Comparison of ENCODE assay signal across 1 cellular context in genomic region chr11:83284501-83285051, GRCh38.
TF ChIP-seq lines count a peak whose summit lies in the region.

No MANE protein-coding gene starts in this region.

TF ChIP-seq in HepG2, 621 proteins besides CTCF, POLR2A, EP300 and RAD21 (continued from another document and continues in another):
- TF ChIP-seq ZGPAT (CRISPR knock-in tag; IDR thresholded peaks at IDR 0.05) (peak; percentile 52; the same call in 1 of the 2 replicates), MED13 (CRISPR knock-in tag; IDR thresholded peaks at IDR 0.05) (no peak), SP2 (CRISPR knock-in tag; IDR thresholded peaks at IDR 0.05) (no peak), CAMTA2 (CRISPR knock-in tag; IDR thresholded peaks at IDR 0.05; ENCODE audit: borderline replicate concordance) (no peak), STAT6 (CRISPR knock-in tag; IDR thresholded peaks at IDR 0.05; ENCODE audit: borderline replicate concordance) (no peak), ZSCAN25 (CRISPR knock-in tag; IDR thresholded peaks at IDR 0.05) (no peak), POLR2AphosphoS2 (IDR thresholded peaks at IDR 0.05; ENCODE audit: low read depth, low read length) (no peak), KLF6 (CRISPR knock-in tag; IDR thresholded peaks at IDR 0.05) (no peak), ZFP41 (CRISPR knock-in tag; IDR thresholded peaks at IDR 0.05; ENCODE audit: borderline replicate concordance) (no peak), FOXP1 (IDR thresholded peaks at IDR 0.05) (no peak; the same call in 1 of the 2 replicates), FOXP1 (CRISPR knock-in tag; IDR thresholded peaks at IDR 0.05) (peak; percentile 76), SRY (CRISPR knock-in tag; IDR thresholded peaks at IDR 0.05) (no peak), KDM4B (CRISPR knock-in tag; IDR thresholded peaks at IDR 0.05) (no peak), NCOA1 (CRISPR knock-in tag; IDR thresholded peaks at IDR 0.05) (no peak), ZNF704 (CRISPR knock-in tag; IDR thresholded peaks at IDR 0.05; ENCODE audit: borderline replicate concordance) (no peak), TBX3 (IDR thresholded peaks at IDR 0.05; ENCODE audit: borderline replicate concordance) (peak; percentile 56; the same call in 1 of the 2 replicates), RERE (CRISPR knock-in tag; IDR thresholded peaks at IDR 0.05; ENCODE audit: low read depth) (peak; percentile 29; the same call in 1 of the 2 replicates), ZNF570 (CRISPR knock-in tag; IDR thresholded peaks at IDR 0.05; ENCODE audit: borderline replicate concordance) (no peak), XBP1 (CRISPR knock-in tag; IDR thresholded peaks at IDR 0.05) (no peak), GFI1 (CRISPR knock-in tag; IDR thresholded peaks at IDR 0.05; ENCODE audit: borderline replicate concordance) (peak; percentile 97), TRIM24 (CRISPR knock-in tag; IDR thresholded peaks at IDR 0.05) (no peak), NFKB2 (CRISPR knock-in tag; IDR thresholded peaks at IDR 0.05; ENCODE audit: borderline replicate concordance) (no peak), HMG20A (CRISPR knock-in tag; IDR thresholded peaks at IDR 0.05; ENCODE audit: borderline replicate concordance) (peak; percentile 90; the same call in 1 of the 2 replicates), ZNF382 (CRISPR knock-in tag; IDR thresholded peaks at IDR 0.05; ENCODE audit: borderline replicate concordance) (no peak), HIVEP1 (CRISPR knock-in tag; IDR thresholded peaks at IDR 0.05) (no peak), PCBP1 (IDR thresholded peaks at IDR 0.05; ENCODE audit: borderline replicate concordance, low read depth, low read length) (no peak), FOXO4 (CRISPR knock-in tag; conservative IDR thresholded peaks at IDR 0.05) (no peak), BRD4 (CRISPR knock-in tag; IDR thresholded peaks at IDR 0.05) (no peak), HNRNPH1 (optimal IDR thresholded peaks at IDR 0.05; ENCODE audit: low read depth, low read length) (no peak), MIXL1 (CRISPR knock-in tag; IDR thresholded peaks at IDR 0.05) (peak; percentile 33; the same call in 1 of the 2 replicates), ZNF616 (CRISPR knock-in tag; IDR thresholded peaks at IDR 0.05; ENCODE audit: low read depth) (no peak), ZNF816 (CRISPR knock-in tag; IDR thresholded peaks at IDR 0.05; ENCODE audit: borderline replicate concordance) (no peak), ZBTB14 (CRISPR knock-in tag; IDR thresholded peaks at IDR 0.05) (no peak), NCOR1 (IDR thresholded peaks at IDR 0.05; ENCODE audit: borderline replicate concordance, low read length) (peak; percentile 77; the same call in 1 of the 2 replicates), MEIS1 (CRISPR knock-in tag; IDR thresholded peaks at IDR 0.05; ENCODE audit: borderline replicate concordance) (no peak), ZNF234 (CRISPR knock-in tag; conservative IDR thresholded peaks at IDR 0.05) (no peak), ZNF75D (CRISPR knock-in tag; IDR thresholded peaks at IDR 0.05; ENCODE audit: borderline replicate concordance) (no peak), ZBTB8A (CRISPR knock-in tag; IDR thresholded peaks at IDR 0.05; ENCODE audit: borderline replicate concordance, low read depth) (no peak), ZKSCAN5 (CRISPR knock-in tag; IDR thresholded peaks at IDR 0.05) (no peak), ZNF577 (CRISPR knock-in tag; IDR thresholded peaks at IDR 0.05; ENCODE audit: borderline replicate concordance, low read depth) (no peak), ZNF740 (CRISPR knock-in tag; IDR thresholded peaks at IDR 0.05) (no peak), MTF2 (CRISPR knock-in tag; IDR thresholded peaks at IDR 0.05; ENCODE audit: borderline replicate concordance) (no peak), THRA (CRISPR knock-in tag; IDR thresholded peaks at IDR 0.05; ENCODE audit: borderline replicate concordance) (no peak), JUNB (CRISPR knock-in tag; IDR thresholded peaks at IDR 0.05; ENCODE audit: borderline replicate concordance) (no peak), IRF1 (CRISPR knock-in tag; IDR thresholded peaks at IDR 0.05; ENCODE audit: low read depth) (no peak), KLF16 (CRISPR knock-in tag; IDR thresholded peaks at IDR 0.05) (0 out of 4 replicates have a peak, but pooled peaks of 1 of the 2 experiments have one; percentile 50), FOSL1 (CRISPR knock-in tag; IDR thresholded peaks at IDR 0.05; ENCODE audit: borderline replicate concordance) (no peak), POLR2G (IDR thresholded peaks at IDR 0.05; ENCODE audit: low read depth, low read length) (no peak), ZNF878 (CRISPR knock-in tag; IDR thresholded peaks at IDR 0.05) (no peak), HDAC1 (CRISPR knock-in tag; IDR thresholded peaks at IDR 0.05) (peak; percentile 64), ZNF33B (CRISPR knock-in tag; IDR thresholded peaks at IDR 0.05) (no peak), FOXK2 (IDR thresholded peaks at IDR 0.05) (0 out of 2 replicates have a peak, but pooled peaks have one; percentile 9), KDM1A (CRISPR knock-in tag; IDR thresholded peaks at IDR 0.05) (no peak), ATAD3A (CRISPR knock-in tag; IDR thresholded peaks at IDR 0.05) (no peak)
